8 cellular contexts compared by ENCODE assay signal in the genomic region with DNA sequence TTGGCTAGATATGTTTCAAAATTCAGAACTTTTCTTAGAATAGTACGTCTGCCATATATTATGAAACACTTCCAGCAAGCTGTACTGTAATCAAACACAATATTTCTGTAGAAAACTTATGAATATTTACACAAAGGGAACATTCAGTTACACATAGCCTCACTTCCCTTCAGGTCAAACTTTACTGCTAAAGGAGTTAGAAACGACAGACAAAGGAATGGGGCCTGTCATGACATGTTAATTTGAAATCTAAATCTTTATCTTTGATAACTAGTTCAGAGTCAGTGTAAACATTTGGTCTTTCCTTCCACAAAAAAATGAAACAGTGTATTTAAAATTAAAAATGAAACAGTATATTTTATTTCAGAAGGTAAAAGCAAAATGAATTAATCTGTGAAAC. TPM values are rescaled to one million over a fixed set of nuclear protein-coding genes. Genes with fewer than 3 reads are reported as not detected.
DNase-seq lines count a peak whose midpoint lies in the region; ATAC-seq and TF ChIP-seq lines count a peak whose summit lies in the region.

No MANE protein-coding gene starts in this region.

- H3K27me3 Mint-ChIP-seq in naive B cell = no peaks in the 10 kb centered on the region

- peak overlapping the region; percentile 88 to 98 (median 93) for H3K27ac Mint-ChIP-seq in naive B cell

- peaks cover 7 to 17% (median 10%) of the 10 kb centered on the region in 3 donors for H3K4me1 Mint-ChIP-seq in naive B cell

- H3K4me3 Mint-ChIP-seq in naive B cell = peak overlapping the region; percentile 91 to 99 (median 95)

- H3K36me3 ChIP-seq in KOPT-K1 (ENCODE audit: insufficient read depth, low read length) = peaks cover 19% of the 10 kb centered on the region

- H3K4me3 ChIP-seq in AG09309 (ENCODE audit: control insufficient read depth, low read depth, low read length) (peak overlapping the region; percentile 66), cardiac fibroblast (replicated peaks in 1 of 2; ENCODE audit: low read depth in 2 of 2, low read length in 2 of 2) (peak overlapping the region; percentile 76 to 78)

- DNase-seq in AG09309 (ENCODE audit: low read depth) (no peak), cardiac fibroblast (ENCODE audit: low read depth in 2 of 2) (peak in 1 of 2 donors; percentile 18), naive B cell (no peak), mucosa of gallbladder (ENCODE audit: low spot score) (no peak), 8988T (no peak), NCI-H187 (lab: John Stamatoyannopoulos, UW) (no peak)

- no peaks in the 10 kb centered on the region for H3K9me3 ChIP-seq in KOPT-K1 (ENCODE audit: insufficient read depth, low read length, poor library complexity, severe bottlenecking)

- H3K36me3 Mint-ChIP-seq in naive B cell = peaks cover 12% of the 10 kb centered on the region in 2 donors

- TF ChIP-seq CTCF in AG09309 (IDR thresholded peaks at IDR 0.05; ENCODE audit: control insufficient read depth, insufficient read depth, low read depth, low read length, missing control alignments) (no peak), cardiac fibroblast (IDR thresholded peaks at IDR 0.05; ENCODE audit: low read depth, low read length) (no peak)

- ATAC-seq in naive B cell (ENCODE audit: low read depth in 2 of 2) (no peak), GM21717 (IDR thresholded peaks at IDR 0.05; ENCODE audit: unreplicated experiment) (no peak)

- no peaks in the 10 kb centered on the region for H3K9me3 Mint-ChIP-seq in naive B cell

- peak overlapping the region; percentile 69 for H3K27ac ChIP-seq in KOPT-K1 (ENCODE audit: low read depth, low read length, poor library complexity, severe bottlenecking)

RNA-seq across cellular contexts. Expression of a gene that starts 1.0 kb away (rescaled TPM):
- 1 to 10 TPM; 1.0 to 4.4 (median 2.7) TPM for polyA plus RNA-seq in naive B cell (ENCODE audit: low read depth in 6 of 6)
- total RNA-seq in mucosa of gallbladder = 35.2 TPM
